8 cellular contexts compared by ENCODE assay signal in the genomic region with DNA sequence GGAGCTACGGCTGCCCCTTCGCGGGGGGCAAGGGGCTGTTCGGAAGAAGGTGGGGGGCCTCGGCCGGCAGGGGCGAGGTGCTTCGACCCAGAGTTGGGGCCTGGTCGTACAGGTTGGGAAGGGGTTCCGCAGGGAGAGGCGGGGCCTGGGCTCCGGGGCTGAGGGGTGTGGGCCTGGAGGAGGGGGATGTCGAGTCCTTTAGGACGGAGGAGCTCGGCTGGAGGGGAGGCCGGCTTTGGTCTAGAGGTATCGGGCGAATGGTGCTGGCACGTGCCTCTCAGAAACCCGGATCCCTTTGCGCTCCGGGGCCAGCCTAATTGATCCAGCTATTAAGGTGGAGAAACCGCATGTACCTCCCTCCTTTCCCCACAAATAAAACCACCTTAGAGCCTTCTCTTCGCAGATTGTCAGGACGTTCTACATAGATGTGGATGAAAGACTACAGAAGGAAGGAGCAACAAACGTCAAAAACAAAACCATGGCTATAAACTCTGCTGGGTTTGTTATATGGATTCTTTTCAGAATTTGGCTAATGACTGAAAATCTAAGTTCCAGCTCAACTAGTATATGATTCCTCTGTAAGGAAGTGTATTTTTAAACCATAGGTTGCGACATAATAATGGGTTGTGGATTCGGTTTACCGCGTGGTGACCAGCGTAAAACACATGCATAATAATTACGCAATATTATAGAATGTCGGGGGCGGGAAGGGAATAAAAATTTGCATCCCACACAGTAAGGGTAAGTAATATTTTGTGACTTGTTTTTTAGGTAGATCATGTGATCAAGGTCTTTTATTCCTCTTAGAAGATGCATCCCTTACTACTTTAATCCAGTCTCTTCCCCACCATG. TPM values are rescaled to one million over a fixed set of nuclear protein-coding genes. Genes with fewer than 3 reads are reported as not detected.
DNase-seq lines count a peak whose midpoint lies in the region; ATAC-seq and TF ChIP-seq lines count a peak whose summit lies in the region.

No MANE protein-coding gene starts in this region.

- peak overlapping the region; percentile 75 to 80 for H3K27ac ChIP-seq in mucosa of rectum (ENCODE audit: low read depth in 2 of 2, low read length in 2 of 2)

- H3K36me3 Mint-ChIP-seq in IgD-negative memory B cell, result no peaks in the 10 kb centered on the region

- peak overlapping the region; percentile 75 to 89 for H3K4me3 ChIP-seq in mucosa of rectum (ENCODE audit: low read length in 2 of 2)

- no peaks in the 10 kb centered on the region for H3K9me3 ChIP-seq in mucosa of rectum (ENCODE audit: control insufficient read depth in 2 of 2, low read length in 2 of 2)

- peak; percentile 78 for DNase-seq in NCI-H82 (lab: John Stamatoyannopoulos, UW)
- DNase-seq in NCI-H82 treated with DMSO at 0.1 percent for 48 hours (lab: John Stamatoyannopoulos, UW; ENCODE audit: unreplicated experiment), result no peak
- DNase-seq in epidermal melanocyte (ENCODE audit: insufficient read length, low spot score), result peak; percentile 36
- DNase-seq in NCI-H2196 (lab: John Stamatoyannopoulos, UW; ENCODE audit: unreplicated experiment), result no peak

- H3K27ac Mint-ChIP-seq in IgD-negative memory B cell, result peak overlapping the region; percentile 48 to 89 (median 80)

- H3K4me1 ChIP-seq in mucosa of rectum (ENCODE audit: control insufficient read depth in 2 of 2, insufficient read depth in 2 of 2, low read length in 2 of 2), result peaks cover 6 to 28% of the 10 kb centered on the region in 2 donors

- H3K27me3 ChIP-seq in mucosa of rectum (ENCODE audit: control insufficient read depth in 2 of 2, insufficient read depth in 2 of 2, low read length in 2 of 2), result no peaks in the 10 kb centered on the region

- H3K27me3 Mint-ChIP-seq in IgD-negative memory B cell, result no peaks in the 10 kb centered on the region

- peak; percentile 27 for ATAC-seq in GM21717 (IDR thresholded peaks at IDR 0.05; ENCODE audit: unreplicated experiment)
- peak; percentile 65 for ATAC-seq in SK-N-SH treated with all-trans-retinoic acid at 6 μM for 48 hours

- H3K36me3 ChIP-seq in mucosa of rectum (ENCODE audit: control insufficient read depth in 2 of 2, insufficient read depth in 2 of 2, low read length in 2 of 2), result no peaks in the 10 kb centered on the region

- H3K9me3 Mint-ChIP-seq in IgD-negative memory B cell, result no peaks in the 10 kb centered on the region

- peaks cover 21 to 33% (median 27%) of the 10 kb centered on the region in 3 donors for H3K4me1 Mint-ChIP-seq in IgD-negative memory B cell

- peak overlapping the region; percentile 60 to 86 for H3K9ac ChIP-seq in mucosa of rectum (ENCODE audit: low read depth in 1 of 2, low read length in 2 of 2)

- H3K4me3 Mint-ChIP-seq in IgD-negative memory B cell, result peak overlapping the region; percentile 67 to 95 (median 88)

TF ChIP-seq in SK-N-SH treated with all-trans-retinoic acid at 6 μM for 48 hours, 23 proteins besides CTCF, POLR2A, EP300 and RAD21:
- TF ChIP-seq ZFP3 (CRISPR knock-in tag; IDR thresholded peaks at IDR 0.05) (no peak), CSRNP3 (CRISPR knock-in tag; IDR thresholded peaks at IDR 0.05) (no peak), RARB (CRISPR knock-in tag; IDR thresholded peaks at IDR 0.05) (no peak), ESRRG (CRISPR knock-in tag; IDR thresholded peaks at IDR 0.05) (no peak)

RNA-seq across cellular contexts. Expression of gene NGLY1, which starts 0.6 kb away (rescaled TPM):
- 80.5 TPM for polyA plus RNA-seq in IgD-negative memory B cell

RNA-seq across cellular contexts. Expression of gene OXSM, which starts 6.0 kb away (rescaled TPM):
- polyA plus RNA-seq in IgD-negative memory B cell, result 11.8 TPM

Comparison
In these comparisons a context has a peak if more than half of its experiments do, and no peak if none do; other contexts are left out.
1. DNase-seq: peak in NCI-H82 (single experiment) and epidermal melanocyte (single experiment); none in NCI-H82 treated with DMSO at 0.1 percent for 48 hours (single experiment) and NCI-H2196 (single experiment).